In the genomic region with DNA sequence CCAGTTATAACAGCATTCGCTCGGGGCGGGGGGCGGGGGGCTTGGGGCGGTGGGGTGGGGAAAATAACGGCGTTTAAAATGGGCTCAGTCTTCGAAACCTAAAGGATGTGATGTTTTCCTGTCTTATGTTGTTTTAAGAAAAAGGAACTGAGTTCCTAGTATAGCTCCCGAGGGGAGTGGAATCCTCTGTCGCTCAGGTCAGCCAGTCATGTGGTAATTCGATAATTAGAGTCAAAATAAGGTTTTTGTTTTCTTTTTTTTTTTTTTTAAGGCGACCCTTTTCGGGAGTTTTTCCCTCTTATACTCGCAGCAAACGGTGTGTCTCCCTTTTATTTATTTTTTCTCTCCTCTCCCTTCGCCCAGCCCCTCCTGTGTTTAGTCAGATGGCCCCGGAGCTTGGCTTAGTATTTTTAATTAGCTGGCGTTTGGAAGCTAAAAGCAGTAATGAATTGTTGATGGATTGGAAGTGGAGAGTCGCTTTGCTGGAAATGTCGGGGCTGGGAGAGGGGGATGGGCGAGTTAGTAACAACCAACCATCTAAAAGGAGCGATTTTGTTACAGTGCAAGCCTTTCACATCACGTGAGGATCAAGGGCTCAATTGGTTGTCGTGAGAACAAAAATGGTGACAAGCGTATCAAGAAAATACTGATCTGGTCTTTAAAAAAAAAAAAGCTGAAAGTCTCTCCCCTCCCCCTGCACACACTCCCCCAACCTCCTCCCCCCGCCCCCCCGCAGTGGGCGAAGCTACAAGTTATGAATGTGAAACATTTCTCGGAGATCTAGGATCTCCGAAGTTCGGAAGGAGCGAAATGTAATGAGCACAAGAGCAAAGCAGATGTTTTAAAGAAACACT, we compare ENCODE assay signal across 8 cellular contexts. TPM values are rescaled to one million over a fixed set of nuclear protein-coding genes. Genes with fewer than 3 reads are reported as not detected.
DNase-seq lines count a peak whose midpoint lies in the region; ATAC-seq and TF ChIP-seq lines count a peak whose summit lies in the region.

No MANE protein-coding gene starts in this region.

- no peak overlapping the region for H3K4ac ChIP-seq in neuronal stem cell (ENCODE audit: low read length)

- H3K18ac ChIP-seq in neuronal stem cell (ENCODE audit: low read length): peak overlapping the region; percentile 72

- peaks cover 30% of the 10 kb centered on the region for H3K4me1 Mint-ChIP-seq in activated naive CD8-positive, alpha-beta T cell treated with anti-CD3 and anti-CD28 coated beads, Interleukin-2, amount 50 U/mL, for 24 hours
- H3K4me1 Mint-ChIP-seq in activated CD4-positive, alpha-beta memory T cell treated with anti-CD3 and anti-CD28 coated beads, Interleukin-2, amount 10 ng/mL, durations not matched to agents 7 days and 5 days: no peaks in the 10 kb centered on the region

- no CpG with 5 or more reads among the region's 32 CpGs for WGBS in neuronal stem cell (ENCODE audit: extremely low coverage in 2 of 2, insufficient read length in 2 of 2, insufficient replicate concordance in 1 of 2), 2 donors

- H3K27me3 ChIP-seq in neuronal stem cell (ENCODE audit: control insufficient read depth in 3 of 3, insufficient read depth in 3 of 3, low read depth in 1 of 3, low read length in 3 of 3): no peaks in the 10 kb centered on the region

- H4K8ac ChIP-seq in neuronal stem cell (ENCODE audit: low read depth, low read length): no peak overlapping the region

- intact Hi-C loops in Right ventricle myocardium superior (cut with DNase I): loop anchor here (5.0 kb wide), 1 partner anchor 95 kb away; no protein-coding TSS in a partner anchor

- POLR2A ChIA-PET in HEK293 (lab: Yijun Ruan, JAX): interaction anchor here (0.6 to 3.5 kb wide), 22 partner anchors 19 to 666 kb away, joined by 3 to 19 read pairs (median 4); no protein-coding TSS in a partner anchor
- POLR2A ChIA-PET in activated CD4-positive, alpha-beta memory T cell treated with anti-CD3 and anti-CD28 coated beads, Interleukin-2, amount 10 ng/mL, durations not matched to agents 7 days and 5 days (lab: Charles Lee): no interaction called here

- peaks cover 4% of the 10 kb centered on the region for H3K9me3 Mint-ChIP-seq in activated naive CD8-positive, alpha-beta T cell treated with anti-CD3 and anti-CD28 coated beads, Interleukin-2, amount 50 U/mL, for 24 hours
- no peaks in the 10 kb centered on the region for H3K9me3 Mint-ChIP-seq in activated CD4-positive, alpha-beta memory T cell treated with anti-CD3 and anti-CD28 coated beads, Interleukin-2, amount 10 ng/mL, durations not matched to agents 7 days and 5 days

- no peak overlapping the region for H2BK15ac ChIP-seq in neuronal stem cell (ENCODE audit: low read length)

- H3K4me3 Mint-ChIP-seq in activated naive CD8-positive, alpha-beta T cell treated with anti-CD3 and anti-CD28 coated beads, Interleukin-2, amount 50 U/mL, for 24 hours: peak overlapping the region; percentile 77
- no peak overlapping the region for H3K4me3 Mint-ChIP-seq in activated CD4-positive, alpha-beta memory T cell treated with anti-CD3 and anti-CD28 coated beads, Interleukin-2, amount 10 ng/mL, durations not matched to agents 7 days and 5 days

- H3K27ac ChIP-seq in HEK293 (ENCODE audit: extremely low read depth, low read depth, low read length) (peak overlapping the region; percentile 99), neuronal stem cell (replicated peaks; ENCODE audit: low read length) (peak overlapping the region; percentile 84)

- H3K36me3 ChIP-seq in HEK293 (ENCODE audit: control insufficient read depth in 2 of 2, insufficient read depth in 1 of 2, low read length in 2 of 2) (no peaks in the 10 kb centered on the region), neuronal stem cell (replicated peaks in 1 of 2; ENCODE audit: control insufficient read depth in 2 of 2, insufficient read depth in 2 of 2, low read length in 2 of 2) (peaks cover 0 to 20% of the 10 kb centered on the region in 2 donors)

- no peak overlapping the region for H2BK5ac ChIP-seq in neuronal stem cell (ENCODE audit: low read length)

- no peak overlapping the region for H3K9ac ChIP-seq in neuronal stem cell (ENCODE audit: low read depth, low read length, poor library complexity)

- no peak overlapping the region for H3K14ac ChIP-seq in neuronal stem cell (ENCODE audit: low read length)

- H4K91ac ChIP-seq in neuronal stem cell (ENCODE audit: low read depth, low read length, poor library complexity): no peak overlapping the region

- H3K79me1 ChIP-seq in neuronal stem cell (ENCODE audit: low read depth, low read length): no peaks in the 10 kb centered on the region

- peak overlapping the region; percentile 50 for H3K4me2 ChIP-seq in neuronal stem cell (ENCODE audit: insufficient read depth, low read length, poor library complexity, severe bottlenecking)

- H2BK12ac ChIP-seq in neuronal stem cell (ENCODE audit: low read length): no peak overlapping the region

- DNase-seq in DMS114 treated with DMSO at 0.1 percent for 48 hours (lab: John Stamatoyannopoulos, UW; ENCODE audit: unreplicated experiment) (peak; percentile 92), NCI-H2196 treated with DMSO at 0.1 percent for 48 hours (lab: John Stamatoyannopoulos, UW; ENCODE audit: unreplicated experiment) (peak; percentile 85), Right ventricle myocardium superior (peak; percentile 76), neuronal stem cell (ENCODE audit: low spot score) (peak; percentile 87)
- peak; percentile 11 for DNase-seq in activated naive CD8-positive, alpha-beta T cell treated with anti-CD3 and anti-CD28 coated beads, Interleukin-2, amount 50 U/mL, for 24 hours
- no peak for DNase-seq in activated CD4-positive, alpha-beta memory T cell treated with anti-CD3 and anti-CD28 coated beads, Interleukin-2, amount 10 ng/mL, durations not matched to agents 7 days and 5 days
- no peak for DNase-seq in effector CD4-positive, alpha-beta T cell

- peaks cover 23% of the 10 kb centered on the region for H3K4me1 ChIP-seq in HEK293 (ENCODE audit: control insufficient read depth, insufficient read depth, low read length)
- H3K4me1 ChIP-seq in neuronal stem cell (ENCODE audit: control insufficient read depth in 2 of 2, insufficient read depth in 1 of 2, low read depth in 1 of 2, low read length in 2 of 2): peaks cover 0 to 17% of the 10 kb centered on the region in 2 donors

- peak overlapping the region; percentile 25 for H2AFZ ChIP-seq in neuronal stem cell (ENCODE audit: low read length)

- TF ChIP-seq CTCF in HEK293 (tag by site-specific recombination; IDR thresholded peaks at IDR 0.05): no peak

- no peak overlapping the region for H2BK120ac ChIP-seq in neuronal stem cell (ENCODE audit: low read depth, low read length)

- H3K4me3 ChIP-seq in HEK293 (ENCODE audit: low read depth, low read length): peak overlapping the region; percentile 82
- H3K4me3 ChIP-seq in neuronal stem cell (ENCODE audit: low read length in 2 of 2): peak overlapping the region; percentile 66 to 85

- no peaks in the 10 kb centered on the region for H3K9me3 ChIP-seq in HEK293 (ENCODE audit: control insufficient read depth, insufficient read depth, low read depth, low read length)
- H3K9me3 ChIP-seq in neuronal stem cell (replicated peaks in 1 of 2; ENCODE audit: control insufficient read depth in 2 of 2, insufficient read depth in 1 of 2, low read depth in 1 of 2, low read length in 2 of 2): no peaks in the 10 kb centered on the region

- CTCF ChIA-PET in HEK293 (lab: Yijun Ruan, JAX): interaction anchor here (0.5 to 0.6 kb wide), 4 partner anchors 27 to 891 kb away, joined by 3 to 4 read pairs (median 4); no protein-coding TSS in a partner anchor
- CTCF ChIA-PET in activated CD4-positive, alpha-beta memory T cell treated with anti-CD3 and anti-CD28 coated beads, Interleukin-2, amount 10 ng/mL, durations not matched to agents 7 days and 5 days (lab: Charles Lee): no interaction called here

- H2AK5ac ChIP-seq in neuronal stem cell (ENCODE audit: low read depth, low read length): no peak overlapping the region

- peaks cover 46% of the 10 kb centered on the region for H3K27me3 Mint-ChIP-seq in activated naive CD8-positive, alpha-beta T cell treated with anti-CD3 and anti-CD28 coated beads, Interleukin-2, amount 50 U/mL, for 24 hours
- peaks cover 42% of the 10 kb centered on the region for H3K27me3 Mint-ChIP-seq in activated CD4-positive, alpha-beta memory T cell treated with anti-CD3 and anti-CD28 coated beads, Interleukin-2, amount 10 ng/mL, durations not matched to agents 7 days and 5 days

- H3K27ac Mint-ChIP-seq in activated naive CD8-positive, alpha-beta T cell treated with anti-CD3 and anti-CD28 coated beads, Interleukin-2, amount 50 U/mL, for 24 hours: no peak overlapping the region
- H3K27ac Mint-ChIP-seq in activated CD4-positive, alpha-beta memory T cell treated with anti-CD3 and anti-CD28 coated beads, Interleukin-2, amount 10 ng/mL, durations not matched to agents 7 days and 5 days: no peak overlapping the region

- H3K23ac ChIP-seq in neuronal stem cell (ENCODE audit: low read depth, low read length, poor library complexity): no peak overlapping the region

- ATAC-seq in activated naive CD8-positive, alpha-beta T cell treated with anti-CD3 and anti-CD28 coated beads, Interleukin-2, amount 50 U/mL, for 24 hours: no peak
- ATAC-seq in Right ventricle myocardium superior (ENCODE audit: poor library complexity): peak; percentile 61

- H3K36me3 Mint-ChIP-seq in activated naive CD8-positive, alpha-beta T cell treated with anti-CD3 and anti-CD28 coated beads, Interleukin-2, amount 50 U/mL, for 24 hours (ENCODE audit: low read depth): no peaks in the 10 kb centered on the region
- no peaks in the 10 kb centered on the region for H3K36me3 Mint-ChIP-seq in activated CD4-positive, alpha-beta memory T cell treated with anti-CD3 and anti-CD28 coated beads, Interleukin-2, amount 10 ng/mL, durations not matched to agents 7 days and 5 days (ENCODE audit: low read depth)

TF ChIP-seq in HEK293, 187 proteins besides CTCF, POLR2A, EP300 and RAD21 (continues in another document):
- TF ChIP-seq, protein P1, sequence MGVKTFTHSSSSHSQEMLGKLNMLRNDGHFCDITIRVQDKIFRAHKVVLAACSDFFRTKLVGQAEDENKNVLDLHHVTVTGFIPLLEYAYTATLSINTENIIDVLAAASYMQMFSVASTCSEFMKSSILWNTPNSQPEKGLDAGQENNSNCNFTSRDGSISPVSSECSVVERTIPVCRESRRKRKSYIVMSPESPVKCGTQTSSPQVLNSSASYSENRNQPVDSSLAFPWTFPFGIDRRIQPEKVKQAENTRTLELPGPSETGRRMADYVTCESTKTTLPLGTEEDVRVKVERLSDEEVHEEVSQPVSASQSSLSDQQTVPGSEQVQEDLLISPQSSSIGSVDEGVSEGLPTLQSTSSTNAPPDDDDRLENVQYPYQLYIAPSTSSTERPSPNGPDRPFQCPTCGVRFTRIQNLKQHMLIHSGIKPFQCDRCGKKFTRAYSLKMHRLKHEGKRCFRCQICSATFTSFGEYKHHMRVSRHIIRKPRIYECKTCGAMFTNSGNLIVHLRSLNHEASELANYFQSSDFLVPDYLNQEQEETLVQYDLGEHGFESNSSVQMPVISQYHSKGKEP (tag by site-specific recombination; IDR thresholded peaks at IDR 0.05): peak; percentile 80
- TF ChIP-seq ZSCAN16 (tag by site-specific recombination; IDR thresholded peaks at IDR 0.05): peak; percentile 29
- TF ChIP-seq ZNF621 (tag by site-specific recombination; IDR thresholded peaks at IDR 0.05): no peak

RNA-seq across cellular contexts. Expression of a gene that starts 0.7 kb away (rescaled TPM):
- total RNA-seq in Right ventricle myocardium superior: 8.6 TPM
- 76.9 TPM for polyA plus RNA-seq in neuronal stem cell (2013, experiment 1 of 2)
- polyA plus RNA-seq in neuronal stem cell (2013, experiment 2 of 2): 78.0 TPM
- total RNA-seq in activated CD4-positive, alpha-beta memory T cell treated with anti-CD3 and anti-CD28 coated beads, Interleukin-2, amount 10 ng/mL, durations not matched to agents 7 days and 5 days: not detected

Comparison
In these comparisons a context has a peak if more than half of its experiments do, and no peak if none do; other contexts are left out.
1. DNase-seq: peak in DMS114 treated with DMSO at 0.1 percent for 48 hours (single experiment), NCI-H2196 treated with DMSO at 0.1 percent for 48 hours (single experiment), activated naive CD8-positive, alpha-beta T cell treated with anti-CD3 and anti-CD28 coated beads, Interleukin-2, amount 50 U/mL, for 24 hours (single experiment), Right ventricle myocardium superior (single experiment) and neuronal stem cell (single experiment); none in activated CD4-positive, alpha-beta memory T cell treated with anti-CD3 and anti-CD28 coated beads, Interleukin-2, amount 10 ng/mL, durations not matched to agents 7 days and 5 days (single experiment) and effector CD4-positive, alpha-beta T cell (single experiment).